8 cellular contexts compared by ENCODE assay signal in genomic region chr14:68816183-68816942, GRCh38. TPM values are rescaled to one million over a fixed set of nuclear protein-coding genes. Genes with fewer than 3 reads are reported as not detected.
DNase-seq lines count a peak whose midpoint lies in the region; ATAC-seq and TF ChIP-seq lines count a peak whose summit lies in the region.

No MANE protein-coding gene starts in this region.

- ATAC-seq in GM19324 (IDR thresholded peaks at IDR 0.05; ENCODE audit: low FRiP score, unreplicated experiment) (peak; percentile 59), HG03520 (IDR thresholded peaks at IDR 0.05; ENCODE audit: unreplicated experiment) (peak; percentile 42)
- ATAC-seq in activated CD8-positive, alpha-beta T cell treated with anti-CD3 and anti-CD28 coated beads, Interleukin-2, amount 10 ng/mL, durations not matched to agents 7 days and 5 days: peak; percentile 86

- intact Hi-C loops in CD14-positive monocyte (cut with micrococcal nuclease): loop anchor here (2.0 to 5.0 kb wide), 5 partner anchors 564 to 979 kb away; no protein-coding TSS in a partner anchor

- no peaks in the 10 kb centered on the region for H3K9me3 ChIP-seq in ectodermal cell (ENCODE audit: control insufficient read depth, low read length)

- DNase-seq in CD14-positive monocyte (ENCODE audit: low spot score) (peak; percentile 87), NCI-H774 (lab: John Stamatoyannopoulos, UW) (peak; percentile 59), medulla oblongata (ENCODE audit: extremely low spot score) (peak; percentile 91)
- DNase-seq in activated CD8-positive, alpha-beta T cell treated with anti-CD3 and anti-CD28 coated beads, Interleukin-2, amount 10 ng/mL, durations not matched to agents 7 days and 5 days: peak; percentile 93
- peak; percentile 85 to 87 (median 85) for DNase-seq in stimulated activated CD4-positive, alpha-beta T cell treated with anti-CD3 and anti-CD28 coated beads, TNF-alpha, amount 100 ng/mL, for 48 hours (ENCODE audit: low read depth in 3 of 3)

- no peaks in the 10 kb centered on the region for H3K36me3 ChIP-seq in ectodermal cell (ENCODE audit: control insufficient read depth, insufficient read depth, low read length)

- peak overlapping the region; percentile 80 to 94 (median 84) for H3K27ac Mint-ChIP-seq in CD14-positive monocyte
- peak overlapping the region; percentile 90 for H3K27ac Mint-ChIP-seq in activated CD8-positive, alpha-beta T cell treated with anti-CD3 and anti-CD28 coated beads, Interleukin-2, amount 10 ng/mL, durations not matched to agents 7 days and 5 days

- no peaks in the 10 kb centered on the region for H3K27me3 ChIP-seq in ectodermal cell (ENCODE audit: control insufficient read depth, insufficient read depth, low read length, poor library complexity, severe bottlenecking)

- CTCF ChIA-PET in activated CD8-positive, alpha-beta T cell treated with anti-CD3 and anti-CD28 coated beads, Interleukin-2, amount 10 ng/mL, durations not matched to agents 7 days and 5 days (lab: Charles Lee): interaction anchor here (0.7 to 12.4 kb wide), 44 partner anchors 10 to 1000 kb away, joined by 3 to 246 read pairs (median 4); partner anchors contain the start of genes ZFP36L1 and ZFYVE26

- H3K4me1 Mint-ChIP-seq in CD14-positive monocyte: peaks cover 37% of the 10 kb centered on the region
- peaks cover 69% of the 10 kb centered on the region for H3K4me1 Mint-ChIP-seq in activated CD8-positive, alpha-beta T cell treated with anti-CD3 and anti-CD28 coated beads, Interleukin-2, amount 10 ng/mL, durations not matched to agents 7 days and 5 days (ENCODE audit: low read depth)

- H3K4me1 ChIP-seq in ectodermal cell (ENCODE audit: control insufficient read depth, insufficient read depth, low read length): peaks cover 35% of the 10 kb centered on the region

- H3K27me3 Mint-ChIP-seq in CD14-positive monocyte (ENCODE audit: low read depth in 3 of 3): peaks cover 3 to 5% (median 3%) of the 10 kb centered on the region in 3 donors
- no peaks in the 10 kb centered on the region for H3K27me3 Mint-ChIP-seq in activated CD8-positive, alpha-beta T cell treated with anti-CD3 and anti-CD28 coated beads, Interleukin-2, amount 10 ng/mL, durations not matched to agents 7 days and 5 days (ENCODE audit: low read depth)

- peaks cover 5 to 8% of the 10 kb centered on the region in 2 donors for H3K36me3 Mint-ChIP-seq in CD14-positive monocyte
- peaks cover 1% of the 10 kb centered on the region for H3K36me3 Mint-ChIP-seq in activated CD8-positive, alpha-beta T cell treated with anti-CD3 and anti-CD28 coated beads, Interleukin-2, amount 10 ng/mL, durations not matched to agents 7 days and 5 days (ENCODE audit: low read depth)

- peak overlapping the region; percentile 29 for H3K4me3 ChIP-seq in ectodermal cell (ENCODE audit: insufficient read depth, low read depth, low read length)

- H3K9me3 Mint-ChIP-seq in CD14-positive monocyte: peaks cover 0 to 2% (median 0%) of the 10 kb centered on the region in 7 donors
- H3K9me3 Mint-ChIP-seq in activated CD8-positive, alpha-beta T cell treated with anti-CD3 and anti-CD28 coated beads, Interleukin-2, amount 10 ng/mL, durations not matched to agents 7 days and 5 days (ENCODE audit: insufficient read depth): no peaks in the 10 kb centered on the region

- WGBS in ectodermal cell, 2 experiments: 8% methylated on average over 82 of the region's 82 CpGs

- peak overlapping the region; percentile 64 to 69 for H3K4me3 Mint-ChIP-seq in CD14-positive monocyte
- H3K4me3 Mint-ChIP-seq in activated CD8-positive, alpha-beta T cell treated with anti-CD3 and anti-CD28 coated beads, Interleukin-2, amount 10 ng/mL, durations not matched to agents 7 days and 5 days: peak overlapping the region; percentile 66

- TF ChIP-seq CTCF in CD14-positive monocyte (IDR thresholded peaks at IDR 0.05): peak; percentile 99

- POLR2A ChIA-PET in activated CD8-positive, alpha-beta T cell treated with anti-CD3 and anti-CD28 coated beads, Interleukin-2, amount 10 ng/mL, durations not matched to agents 7 days and 5 days (lab: Charles Lee): interaction anchor here (0.7 to 12.5 kb wide), 14 partner anchors 13 to 883 kb away, joined by 3 to 314 read pairs (median 4); partner anchors contain the start of gene ZFP36L1

- peak overlapping the region; percentile 65 for H3K27ac ChIP-seq in ectodermal cell (ENCODE audit: insufficient read depth, low read depth, low read length, poor library complexity, severe bottlenecking)

RNA-seq across cellular contexts. Expression of gene ZFP36L1, which starts 23.5 kb away (rescaled TPM):
- polyA plus RNA-seq in CD14-positive monocyte: 100 to 1,000 TPM; 151 to 185 TPM
- total RNA-seq in activated CD8-positive, alpha-beta T cell treated with anti-CD3 and anti-CD28 coated beads, Interleukin-2, amount 10 ng/mL, durations not matched to agents 7 days and 5 days: 10 to 100 TPM; 63.3 to 73.2 TPM
- 248 TPM for polyA plus RNA-seq in ectodermal cell (2013, experiment 1 of 4)
- polyA plus RNA-seq in ectodermal cell (2013, experiment 2 of 4): 221 TPM
- polyA plus RNA-seq in ectodermal cell (2013, experiment 3 of 4): 219 TPM
- polyA plus RNA-seq in ectodermal cell (2013, experiment 4 of 4): 219 TPM

Comparison
In these comparisons a context has a peak if more than half of its experiments do, and no peak if none do; other contexts are left out.
1. Peak in every context shown above with its lines: DNase-seq, ATAC-seq, H3K4me3 ChIP-seq and H3K27ac ChIP-seq.